7 cellular contexts compared by ENCODE assay signal in genomic region chr11:47979378-47980092, GRCh38. TPM values are rescaled to one million over a fixed set of nuclear protein-coding genes. Genes with fewer than 3 reads are reported as not detected.
DNase-seq lines count a peak whose midpoint lies in the region; ATAC-seq and TF ChIP-seq lines count a peak whose summit lies in the region.

No MANE protein-coding gene starts in this region.

- no peak for TF ChIP-seq EP300 in ovary (IDR thresholded peaks at IDR 0.05)

- ATAC-seq in Panc1 (peak; percentile 57), HG03095 (IDR thresholded peaks at IDR 0.05; ENCODE audit: unreplicated experiment) (no peak), GM21825 (IDR thresholded peaks at IDR 0.05; ENCODE audit: unreplicated experiment) (no peak)

- no peak for DNase-seq in HAP-1 (ENCODE audit: low spot score in 2 of 2)
- no peak for DNase-seq in Panc1 (ENCODE audit: low read depth, low spot score)
- DNase-seq in foreskin fibroblast = peak in 1 of 2 donors; percentile 22
- DNase-seq in ovary = no peak
- no peak for DNase-seq in dermis blood vessel endothelial cell

- H3K4me3 ChIP-seq in HAP-1 (peak overlapping the region; percentile 61), Panc1 (ENCODE audit: low read depth in 2 of 2, low read length in 2 of 2) (peak overlapping the region; percentile 55 to 67), foreskin fibroblast (ENCODE audit: low read depth in 1 of 2, low read length in 2 of 2) (peak overlapping the region; percentile 48 to 71), ovary (peak overlapping the region; percentile 67)

- H3K27me3 ChIP-seq in HAP-1 (ENCODE audit: low read depth) (no peaks in the 10 kb centered on the region), Panc1 (ENCODE audit: control insufficient read depth, insufficient read depth, low read length) (no peaks in the 10 kb centered on the region), ovary (no peaks in the 10 kb centered on the region)

- POLR2A ChIA-PET in Panc1 (lab: Charles Lee) = interaction anchor here (0.6 to 0.7 kb wide), 2 partner anchors 12 to 124 kb away, joined by 9 read pairs; no protein-coding TSS in a partner anchor

- intact Hi-C loops in Panc1 (cut with micrococcal nuclease; ENCODE audit: unreplicated experiment) (no loop called here), ovary (cut with DNase I) (loop anchor here in 1 of 4 donors (5.0 kb wide), 1 partner anchor 42 kb away; no protein-coding TSS in a partner anchor)

- 31 to 40% (median 36%) methylated on average over 19 of the region's 19 CpGs for WGBS in ovary, 3 donors

- BruUV-seq in Panc1 (replicated peaks; lab: Mats Ljungman, UMichigan) = no TSS peak

- TF ChIP-seq CTCF in Panc1 (IDR thresholded peaks at IDR 0.05) (no peak), foreskin fibroblast (IDR thresholded peaks at IDR 0.05; ENCODE audit: low read depth, low read length) (no peak), ovary (IDR thresholded peaks at IDR 0.05) (no peak)

- H3K27ac ChIP-seq in Panc1 (ENCODE audit: low read length) (peak overlapping the region; percentile 86), ovary (peak overlapping the region in 1 of 2 donors; percentile 22)

- H3K9me3 ChIP-seq in HAP-1 (no peaks in the 10 kb centered on the region), Panc1 (ENCODE audit: control insufficient read depth, insufficient read depth, low read depth, low read length) (no peaks in the 10 kb centered on the region), ovary (no peaks in the 10 kb centered on the region)

- H3K36me3 ChIP-seq in HAP-1 (replicated peaks) (no peaks in the 10 kb centered on the region; the same call in 1 of the 2 replicates), Panc1 (ENCODE audit: control insufficient read depth, insufficient read depth, low read length) (no peaks in the 10 kb centered on the region), ovary (no peaks in the 10 kb centered on the region)

- in situ Hi-C loops in HAP-1 (cut with MboI; ENCODE audit: low sequenced_read_pairs) (no loop called here), Panc1 (cut with HindIII; ENCODE audit: low pct_unique_long_range_greater_than_20kb, low sequenced_read_pairs) (no loop called here)

- H3K4me1 ChIP-seq in HAP-1 = peaks cover 31% of the 10 kb centered on the region
- peaks cover 44% of the 10 kb centered on the region for H3K4me1 ChIP-seq in Panc1 (ENCODE audit: control insufficient read depth, insufficient read depth, low read length)
- H3K4me1 ChIP-seq in ovary (ENCODE audit: insufficient read depth) = peaks cover 3% of the 10 kb centered on the region

- CTCF ChIA-PET in Panc1 (lab: Charles Lee) = interaction anchor here (0.9 to 1.3 kb wide), 2 partner anchors 102 to 129 kb away, joined by 6 to 9 read pairs; no protein-coding TSS in a partner anchor

- TF ChIP-seq POLR2A in ovary (IDR thresholded peaks at IDR 0.05) = no peak

RNA-seq across cellular contexts. Expression of gene PTPRJ, which starts 0.8 kb away (rescaled TPM):
- total RNA-seq in Panc1 (2021; ENCODE audit: unreplicated experiment) (73.6 TPM), ovary (10 to 100 TPM in 1 of 7 donors, 1 to 10 TPM in 6; 3.3 to 16.1 (median 5.5) TPM), dermis blood vessel endothelial cell (0.60 and 1.4 TPM in 2 replicates)
- polyA plus RNA-seq in Panc1 (2012; ENCODE audit: insufficient read length) = 22.0 TPM
- 1 to 10 TPM; 1.6 to 6.0 TPM for polyA plus RNA-seq in ovary
